8 cellular contexts compared by ENCODE assay signal in the genomic region with DNA sequence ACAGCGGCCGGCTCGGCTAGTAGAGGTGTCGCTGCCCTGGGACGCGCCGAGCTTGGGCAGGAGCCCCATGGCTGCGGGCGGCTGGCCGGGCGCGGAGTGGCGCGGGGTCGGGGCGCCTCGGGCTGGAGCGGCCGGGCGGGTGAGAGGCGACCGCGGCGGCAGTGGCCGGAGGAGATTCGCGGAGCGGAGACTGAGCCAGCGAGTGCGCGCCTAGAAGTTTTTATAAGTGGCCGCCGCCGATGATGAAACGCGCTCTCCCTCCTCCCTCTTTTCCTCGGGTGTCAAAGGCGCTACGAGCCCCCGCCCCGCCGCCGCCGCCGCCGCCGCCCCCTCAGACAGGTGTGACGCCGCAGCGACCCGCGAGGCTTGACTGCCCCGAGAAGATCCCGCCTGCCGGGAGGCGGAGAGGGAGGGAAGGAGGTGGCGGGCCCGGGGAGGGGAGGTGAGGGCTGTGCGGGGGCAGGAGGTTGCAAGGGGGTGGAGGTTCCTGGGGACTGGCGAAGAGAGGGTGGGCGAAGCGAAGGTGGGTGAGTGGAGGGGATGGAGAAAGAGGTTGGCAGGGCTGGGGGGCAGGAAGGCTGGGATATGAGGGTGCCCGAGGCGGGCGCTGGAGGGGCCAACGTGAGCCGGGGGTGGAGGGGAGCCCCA. TPM values are rescaled to one million over a fixed set of nuclear protein-coding genes. Genes with fewer than 3 reads are reported as not detected.
DNase-seq lines count a peak whose midpoint lies in the region; ATAC-seq, FAIRE-seq and TF ChIP-seq lines count a peak whose summit lies in the region.

A gene (minus strand): TSS at position 192 of the 648 bp plus-strand sequence. CDS start 123 bp downstream, at position 69.

- no peak for TF ChIP-seq RAD21 in A549 (conservative IDR thresholded peaks at IDR 0.05 in 1 of 2, IDR thresholded peaks at IDR 0.05 in 1 of 2)

- H3K36me3 Mint-ChIP-seq in WTC11 = no peaks in the 10 kb centered on the region
- no peaks in the 10 kb centered on the region for H3K36me3 Mint-ChIP-seq in osteocyte (ENCODE audit: unreplicated experiment)

- H3K4me1 Mint-ChIP-seq in WTC11 (peaks cover 23% of the 10 kb centered on the region), osteocyte (ENCODE audit: unreplicated experiment) (peaks cover 10% of the 10 kb centered on the region)

- ATAC-seq in A549 (peak; percentile 57 to 81; a peak in 5 of 6 replicates), WTC11 (peak; percentile 62), HG02938 (IDR thresholded peaks at IDR 0.05; ENCODE audit: unreplicated experiment) (no peak)

- H3K4me1 ChIP-seq in A549 (0 out of 3 replicates have a peak, but pooled peaks cover 3% of the 10 kb centered on the region), GM23248 (ENCODE audit: insufficient read depth) (peaks cover 4% of the 10 kb centered on the region; the same call in 1 of the 2 replicates), cardiac muscle cell (ENCODE audit: low read depth) (peaks cover 5% of the 10 kb centered on the region)

- no peaks in the 10 kb centered on the region for H3K9me2 ChIP-seq in GM23248 (ENCODE audit: insufficient read depth)

- TF ChIP-seq POLR2A in A549 (IDR thresholded peaks at IDR 0.05; ENCODE audit: low read length) = no peak

- no peak for FAIRE-seq in A549 (lab: Jason Lieb, UNC)

- H3K27ac ChIP-seq in A549 (peak within 1 kb of the TSS; percentile 38 to 72; a peak in 4 of 6 replicates), GM23248 (no peak within 1 kb of the TSS), cardiac muscle cell (peak within 1 kb of the TSS; percentile 5)

- H3K27me3 ChIP-seq in GM23248 (replicated peaks; ENCODE audit: insufficient read depth) = no peaks in the 10 kb centered on the region; the same call in 1 of the 2 replicates
- peaks cover 18% of the 10 kb centered on the region for H3K27me3 ChIP-seq in cardiac muscle cell

- H3K27me3 Mint-ChIP-seq in WTC11 (ENCODE audit: low read depth) (peaks cover 49% of the 10 kb centered on the region), osteocyte (ENCODE audit: unreplicated experiment) (no peaks in the 10 kb centered on the region)

- H3K27ac Mint-ChIP-seq in WTC11 (no peak within 1 kb of the TSS), osteocyte (ENCODE audit: unreplicated experiment) (peak within 1 kb of the TSS; percentile 57)

- H4K20me1 ChIP-seq in GM23248 (ENCODE audit: insufficient read depth) = no peaks in the 10 kb centered on the region

- H3K36me3 ChIP-seq in GM23248 (ENCODE audit: low read depth) (no peaks in the 10 kb centered on the region), cardiac muscle cell (no peaks in the 10 kb centered on the region)

- no peaks in the 10 kb centered on the region for H3F3A ChIP-seq in GM23248 (ENCODE audit: insufficient read depth)

- H3K4me3 ChIP-seq in A549 (peak within 1 kb of the TSS; percentile 61), GM23248 (peak within 1 kb of the TSS; percentile 78), cardiac muscle cell (peak within 1 kb of the TSS; percentile 64)

- TF ChIP-seq EP300 in A549 (IDR thresholded peaks at IDR 0.05) = no peak

- peak within 1 kb of the TSS; percentile 99 for H3K4me2 ChIP-seq in A549
- H3K4me2 ChIP-seq in GM23248 (ENCODE audit: unreplicated experiment) = peak within 1 kb of the TSS; percentile 76

- 0% methylated on average over 1 of the region's 67 CpGs for WGBS in A549 (ENCODE audit: missing lambda C conversion rate)
- 1% methylated on average over 66 of the region's 67 CpGs; no CpG with 5 or more reads in 1 of the 2 experiments for WGBS in GM23248 (ENCODE audit: low coverage in 1 of 2, low lambda C conversion rate in 2 of 2, missing lambda C conversion rate in 2 of 2), 2 experiments

- peak within 1 kb of the TSS; percentile 65 for H3K9ac ChIP-seq in GM23248

- CTCF ChIA-PET in A549 (lab: Yijun Ruan, JAX) = no interaction called here
- CTCF ChIA-PET in WTC11 (lab: Charles Lee) = interaction anchor here (1.0 kb wide), 1 partner anchor 93 kb away, joined by 4 read pairs; no protein-coding TSS in a partner anchor

- POLR2A ChIA-PET in A549 (lab: Yijun Ruan, JAX) (no interaction called here), WTC11 (lab: Charles Lee) (no interaction called here)

- H3K9me3 ChIP-seq in A549 (no peaks in the 10 kb centered on the region), GM23248 (ENCODE audit: low read depth) (no peaks in the 10 kb centered on the region), cardiac muscle cell (ENCODE audit: low read depth) (no peaks in the 10 kb centered on the region)

- no peaks in the 10 kb centered on the region for H3K79me2 ChIP-seq in GM23248 (ENCODE audit: insufficient read depth)

- TF ChIP-seq CTCF in A549 (IDR thresholded peaks at IDR 0.05) (no peak), WTC11 (IDR thresholded peaks at IDR 0.05) (no peak), cardiac muscle cell (IDR thresholded peaks at IDR 0.05; ENCODE audit: low read depth, low read length) (no peak), osteocyte (IDR thresholded peaks at IDR 0.05) (no peak)

- H3K4me3 Mint-ChIP-seq in WTC11 (peak within 1 kb of the TSS; percentile 80), osteocyte (ENCODE audit: unreplicated experiment) (peak within 1 kb of the TSS; percentile 83)

- peak within 1 kb of the TSS; percentile 84 for H2AFZ ChIP-seq in GM23248

- in situ Hi-C loops in GM23248 (cut with MboI) = no loop called here

- H3K9me3 Mint-ChIP-seq in WTC11 (no peaks in the 10 kb centered on the region), osteocyte (ENCODE audit: unreplicated experiment) (no peaks in the 10 kb centered on the region)

- peak in 1 of 2 experiments; percentile 12 for DNase-seq in A549 (ENCODE audit: low read depth in 1 of 2, low spot score in 1 of 2)
- DNase-seq in GM23248 = peak; percentile 66
- DNase-seq in WTC11 (ENCODE audit: low spot score) = peak; percentile 78
- DNase-seq in cardiac muscle cell (ENCODE audit: low read depth in 1 of 2, low spot score in 1 of 2) = peak; percentile 43 to 81
- DNase-seq in osteocyte (ENCODE audit: extremely low spot score, unreplicated experiment) = no peak
- no peak for DNase-seq in inferior parietal cortex (ENCODE audit: extremely low spot score)
- DNase-seq in SK-N-DZ (ENCODE audit: low spot score) = no peak

TF ChIP-seq in A549, 52 proteins besides CTCF, POLR2A, EP300 and RAD21:
- TF ChIP-seq, protein P1, sequence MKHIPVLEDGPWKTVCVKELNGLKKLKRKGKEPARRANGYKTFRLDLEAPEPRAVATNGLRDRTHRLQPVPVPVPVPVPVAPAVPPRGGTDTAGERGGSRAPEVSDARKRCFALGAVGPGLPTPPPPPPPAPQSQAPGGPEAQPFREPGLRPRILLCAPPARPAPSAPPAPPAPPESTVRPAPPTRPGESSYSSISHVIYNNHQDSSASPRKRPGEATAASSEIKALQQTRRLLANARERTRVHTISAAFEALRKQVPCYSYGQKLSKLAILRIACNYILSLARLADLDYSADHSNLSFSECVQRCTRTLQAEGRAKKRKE (CRISPR knock-in tag; IDR thresholded peaks at IDR 0.05; ENCODE audit: low read depth) = no peak
- TF ChIP-seq EHMT2 (IDR thresholded peaks at IDR 0.05; ENCODE audit: low read depth) (no peak), CBX8 (IDR thresholded peaks at IDR 0.05) (no peak), HOXB5 (CRISPR knock-in tag; IDR thresholded peaks at IDR 0.05) (no peak)

TF ChIP-seq in WTC11, 78 proteins besides CTCF, POLR2A, EP300 and RAD21 (continues in another document):
- TF ChIP-seq TP53 (CRISPR knock-in tag; IDR thresholded peaks at IDR 0.05) (0 out of 2 replicates have a peak, but pooled peaks have one; percentile 11), ZNF232 (CRISPR knock-in tag; IDR thresholded peaks at IDR 0.05) (no peak)
- TF ChIP-seq, protein P2, sequence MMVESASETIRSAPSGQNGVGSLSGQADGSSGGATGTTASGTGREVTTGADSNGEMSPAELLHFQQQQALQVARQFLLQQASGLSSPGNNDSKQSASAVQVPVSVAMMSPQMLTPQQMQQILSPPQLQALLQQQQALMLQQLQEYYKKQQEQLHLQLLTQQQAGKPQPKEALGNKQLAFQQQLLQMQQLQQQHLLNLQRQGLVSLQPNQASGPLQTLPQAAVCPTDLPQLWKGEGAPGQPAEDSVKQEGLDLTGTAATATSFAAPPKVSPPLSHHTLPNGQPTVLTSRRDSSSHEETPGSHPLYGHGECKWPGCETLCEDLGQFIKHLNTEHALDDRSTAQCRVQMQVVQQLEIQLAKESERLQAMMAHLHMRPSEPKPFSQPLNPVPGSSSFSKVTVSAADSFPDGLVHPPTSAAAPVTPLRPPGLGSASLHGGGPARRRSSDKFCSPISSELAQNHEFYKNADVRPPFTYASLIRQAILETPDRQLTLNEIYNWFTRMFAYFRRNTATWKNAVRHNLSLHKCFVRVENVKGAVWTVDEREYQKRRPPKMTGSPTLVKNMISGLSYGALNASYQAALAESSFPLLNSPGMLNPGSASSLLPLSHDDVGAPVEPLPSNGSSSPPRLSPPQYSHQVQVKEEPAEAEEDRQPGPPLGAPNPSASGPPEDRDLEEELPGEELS (CRISPR knock-in tag; IDR thresholded peaks at IDR 0.05) = peak; percentile 9; the same call in 1 of the 2 replicates

RNA-seq across cellular contexts. Expression of the gene that starts here (rescaled TPM):
- polyA plus RNA-seq in A549 (2011; rRNA removed) (0.12 TPM in 1 of 2 replicates, not detected in the other), A549 (2017; fragmentation: RNase III; extraction: RNeasy Plus Mini Kit Qiagen cat#74134 plus additional on column Dnase treatment) (not detected in 3 replicates), GM23248 (2016; fragmentation: Nextera tagmentation; extraction: Ambion mirVana) (4.3 and 4.8 TPM in 2 replicates), cardiac muscle cell (6.1 and 9.0 TPM in 2 replicates)
- 0.03 TPM in 2 replicates for polyA plus RNA-seq in A549 (2012; cell fraction: cytosol; rRNA removed)
- polyA plus RNA-seq in A549 (2012; cell fraction: nucleus; rRNA removed) = 0.04 and 0.17 TPM in 2 replicates
- not detected in 2 replicates for polyA minus RNA-seq in A549 (2011; rRNA and poly(A)+ RNA removed)
- 0.22 and 0.63 TPM in 2 replicates for total RNA-seq in GM23248 (2014; rRNA removed; shearing (Covaris generic))
- total RNA-seq in WTC11 (2021) (2.3 to 3.3 TPM (median 3.3 TPM) in 3 replicates), cardiac muscle cell (0.49 and 5.1 TPM in 2 replicates), osteocyte (9.8 and 10.7 TPM in 2 replicates)
- not detected in 2 replicates for polyA plus RNA-seq in SK-N-DZ (2014; cell fraction: cytosol; rRNA removed)
- polyA plus RNA-seq in SK-N-DZ (2014; cell fraction: nucleus; rRNA removed) = not detected in 2 replicates

Comparison
In these comparisons a context has a peak if more than half of its experiments do, and no peak if none do; other contexts are left out.
1. Peak in ATAC-seq, H3K4me3 ChIP-seq, H3K27ac ChIP-seq and H3K4me2 ChIP-seq in A549; RNA of the gene not detected or under 1 TPM.
2. DNase-seq: peak in GM23248 (single experiment), WTC11 (single experiment) and cardiac muscle cell (2 of 2); none in osteocyte (single experiment), inferior parietal cortex (single experiment) and SK-N-DZ (single experiment).
3. Peak in every context shown above with its lines, with median percentiles within 50 percentile points of each other: H3K4me3 ChIP-seq.